ENCODE assay signal across 18 cellular contexts in the genomic region with DNA sequence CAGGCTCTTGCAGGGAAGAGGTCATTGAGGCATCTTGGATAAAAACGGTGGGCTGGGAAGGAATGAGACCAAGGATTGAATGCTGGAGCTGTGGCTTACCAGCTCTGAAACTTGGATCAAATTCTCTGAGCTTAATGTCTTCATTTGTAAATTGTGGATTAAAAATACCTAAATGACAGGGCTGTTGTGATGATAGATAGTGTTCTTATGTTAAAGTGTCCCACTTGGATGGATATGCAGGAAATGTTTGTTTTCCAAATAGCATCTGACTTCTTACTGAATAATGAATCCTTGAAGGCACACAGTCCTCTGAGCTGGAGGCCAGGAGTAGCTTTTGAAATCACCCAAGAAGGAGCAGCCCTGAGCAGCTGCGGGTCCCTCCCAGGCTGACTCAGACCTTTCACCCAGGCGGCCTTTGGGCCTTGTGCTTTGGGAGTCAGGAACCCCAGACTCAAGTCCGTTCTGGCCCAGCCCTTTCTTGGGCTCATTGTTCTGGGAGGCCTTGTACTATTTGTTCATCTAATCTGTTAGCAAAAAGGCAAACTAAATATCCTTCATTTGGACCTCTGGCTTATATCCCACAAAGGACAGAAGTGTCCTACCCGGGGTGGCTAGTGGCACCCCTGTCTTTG.
DNase-seq lines count a peak whose midpoint lies in the region; ATAC-seq and TF ChIP-seq lines count a peak whose summit lies in the region.
"Had no signal": no experiment of that assay in that cellular context is flagged by ENCODE, and none has a peak within 500 bp of the region (broad histone marks: within the 10 kb centered on the region; RNA-seq: fewer than 3 reads in every experiment).

No MANE protein-coding gene starts in this region.

- H3K36me3 ChIP-seq in GM23338 (ENCODE audit: insufficient read depth) (no peaks in the 10 kb centered on the region), body of pancreas (replicated peaks in 1 of 2; ENCODE audit: insufficient read depth in 1 of 2, low read depth in 2 of 2) (no peaks in the 10 kb centered on the region), psoas muscle (ENCODE audit: insufficient read depth in 1 of 2, low read depth in 1 of 2) (no peaks in the 10 kb centered on the region)

- intact Hi-C loops in body of pancreas (cut with DNase I), result loop anchor here (10.0 kb wide), 1 partner anchor 178 kb away; no protein-coding TSS in a partner anchor
- intact Hi-C loops in right cardiac atrium (cut with DNase I), result loop anchor here (5.0 to 10.0 kb wide), 3 partner anchors 166 to 171 kb away; a partner anchor contains a TSS
- intact Hi-C loops in psoas muscle (cut with DNase I), result loop anchor here in 1 of 2 donors (10.0 kb wide), 1 partner anchor 568 kb away; no protein-coding TSS in a partner anchor

- no peak overlapping the region for H3K27ac Mint-ChIP-seq in GM23338
- H3K27ac Mint-ChIP-seq: activated T-helper 2 cell treated with anti-CD3 and anti-CD28 coated beads, Interferon-gamma antibody, Interleukin-2, Interleukin-4, amounts not matched to agents 10 μg/mL and 5 μg/mL and 100 μg/mL, durations not matched to agents 14 hours and 24 hours and 36 hours; T-helper 1 cell treated with Interleukin-12 subunit alpha and Interleukin-12 subunit beta and Interleukin-4 antibody, amounts not matched to agents 30 μg/mL and 1 μg/mL, for 36 hours had no signal

- H3K27ac ChIP-seq in GM23338 (ENCODE audit: low read depth), result no peak overlapping the region
- peak overlapping the region; percentile 62 to 78 (median 73) for H3K27ac ChIP-seq in body of pancreas
- H3K27ac ChIP-seq in right cardiac atrium (ENCODE audit: low read length), result no peak overlapping the region
- no peak overlapping the region for H3K27ac ChIP-seq in psoas muscle
- H3K27ac ChIP-seq: KMS-11 had no signal

- H3K36me3 Mint-ChIP-seq in GM23338 (ENCODE audit: low read depth), result no peaks in the 10 kb centered on the region

- DNase-seq in GM23338 (ENCODE audit: low spot score) (no peak), body of pancreas (peak; percentile 55 to 70 (median 63)), right cardiac atrium (peak in 2 of 3 donors; percentile 51 to 59), psoas muscle (peak; percentile 27 to 54), foreskin fibroblast (no peak), NCI-H2081 treated with DMSO at 0.1 percent for 48 hours (lab: John Stamatoyannopoulos, UW) (no peak), DMS 273 (lab: John Stamatoyannopoulos, UW; ENCODE audit: unreplicated experiment) (no peak)
- DNase-seq: activated CD4-positive, CD25-positive, alpha-beta regulatory T cell; anterior cingulate cortex; Calu3; GF-D8; NCI-H1417; SHP77 had no signal

- no peak overlapping the region; the same call in 1 of the 2 replicates for H3K4me2 ChIP-seq in GM23338
- H3K4me2 ChIP-seq: KMS-11 had no signal

- no peak for TF ChIP-seq CTCF in GM23338 (conservative IDR thresholded peaks at IDR 0.05; ENCODE audit: low read depth in 2 of 2)
- no peak for TF ChIP-seq CTCF in body of pancreas (IDR thresholded peaks at IDR 0.05)
- TF ChIP-seq CTCF in psoas muscle (IDR thresholded peaks at IDR 0.05), result no peak
- no peak for TF ChIP-seq CTCF in foreskin fibroblast (IDR thresholded peaks at IDR 0.05; ENCODE audit: low read depth, low read length)

- H3K4me3 ChIP-seq in GM23338 (no peak overlapping the region), body of pancreas (no peak overlapping the region), right cardiac atrium (ENCODE audit: low read length) (no peak overlapping the region), psoas muscle (no peak overlapping the region), foreskin fibroblast (ENCODE audit: low read depth in 1 of 2, low read length in 2 of 2) (no peak overlapping the region)

- TF ChIP-seq POLR2A in body of pancreas (IDR thresholded peaks at IDR 0.05), result no peak

- ATAC-seq in GM23338 (no peak), body of pancreas (peak; percentile 52), right cardiac atrium (peak; percentile 23 to 60), psoas muscle (no peak), GM21786 (IDR thresholded peaks at IDR 0.05; ENCODE audit: unreplicated experiment) (no peak)

- peaks cover 4% of the 10 kb centered on the region for H3K4me1 ChIP-seq in GM23338 (ENCODE audit: insufficient read depth)
- peaks cover 50% of the 10 kb centered on the region for H3K4me1 ChIP-seq in body of pancreas
- H3K4me1 ChIP-seq in right cardiac atrium (ENCODE audit: control insufficient read depth, insufficient read depth, low read length), result peaks cover under 1% of the 10 kb centered on the region
- no peaks in the 10 kb centered on the region for H3K4me1 ChIP-seq in psoas muscle

- peak overlapping the region; percentile 81; the same call in 1 of the 2 replicates for H2AFZ ChIP-seq in GM23338

- H3K4me3 Mint-ChIP-seq in GM23338, result no peak overlapping the region
- H3K4me3 Mint-ChIP-seq: neural crest cell; T-helper 1 cell treated with Interleukin-12 subunit alpha and Interleukin-12 subunit beta and Interleukin-4 antibody, amounts not matched to agents 30 μg/mL and 1 μg/mL, for 36 hours had no signal

- no peaks in the 10 kb centered on the region for H4K20me1 ChIP-seq in GM23338 (replicated peaks; ENCODE audit: insufficient read depth)

- H3K9me3 Mint-ChIP-seq in GM23338, result no peaks in the 10 kb centered on the region
- H3K9me3 Mint-ChIP-seq: activated T-helper 2 cell treated with anti-CD3 and anti-CD28 coated beads, Interferon-gamma antibody, Interleukin-2, Interleukin-4, amounts not matched to agents 10 μg/mL and 5 μg/mL and 100 μg/mL, durations not matched to agents 14 hours and 24 hours and 36 hours; neural crest cell; T-helper 1 cell treated with Interleukin-12 subunit alpha and Interleukin-12 subunit beta and Interleukin-4 antibody, amounts not matched to agents 30 μg/mL and 1 μg/mL, for 36 hours had no signal

- peaks cover 11% of the 10 kb centered on the region for H3K27me3 Mint-ChIP-seq in GM23338 (ENCODE audit: insufficient read depth, low read depth, poor library complexity)

- H3K79me2 ChIP-seq in GM23338 (replicated peaks; ENCODE audit: insufficient read depth), result no peaks in the 10 kb centered on the region

- H3K9me3 ChIP-seq in body of pancreas, result no peaks in the 10 kb centered on the region
- no peaks in the 10 kb centered on the region for H3K9me3 ChIP-seq in right cardiac atrium (ENCODE audit: control insufficient read depth, low read length)
- no peaks in the 10 kb centered on the region for H3K9me3 ChIP-seq in psoas muscle

- H3K4me1 Mint-ChIP-seq in GM23338, result peaks cover 16% of the 10 kb centered on the region

- WGBS in body of pancreas, 2 donors, result 15 to 23% methylated on average over 5 of the region's 5 CpGs
- WGBS in right cardiac atrium, result 56% methylated on average over 5 of the region's 5 CpGs
- whole genome bisulfite sequencing in psoas muscle, 3 donors, result 67 to 74% (median 72%) methylated on average over 5 of the region's 5 CpGs

- no peaks in the 10 kb centered on the region for H3F3A ChIP-seq in GM23338 (replicated peaks; ENCODE audit: low read depth)

- H3K27me3 ChIP-seq in GM23338 (ENCODE audit: insufficient read depth), result peaks cover 11% of the 10 kb centered on the region
- H3K27me3 ChIP-seq in body of pancreas, result no peaks in the 10 kb centered on the region
- H3K27me3 ChIP-seq in right cardiac atrium (ENCODE audit: control insufficient read depth, insufficient read depth), result no peaks in the 10 kb centered on the region
- peaks cover 0 to 2% (median 0%) of the 10 kb centered on the region in 3 donors for H3K27me3 ChIP-seq in psoas muscle (ENCODE audit: insufficient read depth in 3 of 3, low read length in 2 of 3)

- H3K9me2 ChIP-seq in GM23338 (ENCODE audit: insufficient read depth), result no peaks in the 10 kb centered on the region

TF ChIP-seq in GM23338, 12 proteins besides CTCF, POLR2A, EP300 and RAD21 (continues in another document):
- TF ChIP-seq POLR2AphosphoS5 (IDR thresholded peaks at IDR 0.05; ENCODE audit: low read depth) (no peak), NANOG (IDR thresholded peaks at IDR 0.05; ENCODE audit: borderline replicate concordance) (no peak)
- TF ChIP-seq, protein P1, sequence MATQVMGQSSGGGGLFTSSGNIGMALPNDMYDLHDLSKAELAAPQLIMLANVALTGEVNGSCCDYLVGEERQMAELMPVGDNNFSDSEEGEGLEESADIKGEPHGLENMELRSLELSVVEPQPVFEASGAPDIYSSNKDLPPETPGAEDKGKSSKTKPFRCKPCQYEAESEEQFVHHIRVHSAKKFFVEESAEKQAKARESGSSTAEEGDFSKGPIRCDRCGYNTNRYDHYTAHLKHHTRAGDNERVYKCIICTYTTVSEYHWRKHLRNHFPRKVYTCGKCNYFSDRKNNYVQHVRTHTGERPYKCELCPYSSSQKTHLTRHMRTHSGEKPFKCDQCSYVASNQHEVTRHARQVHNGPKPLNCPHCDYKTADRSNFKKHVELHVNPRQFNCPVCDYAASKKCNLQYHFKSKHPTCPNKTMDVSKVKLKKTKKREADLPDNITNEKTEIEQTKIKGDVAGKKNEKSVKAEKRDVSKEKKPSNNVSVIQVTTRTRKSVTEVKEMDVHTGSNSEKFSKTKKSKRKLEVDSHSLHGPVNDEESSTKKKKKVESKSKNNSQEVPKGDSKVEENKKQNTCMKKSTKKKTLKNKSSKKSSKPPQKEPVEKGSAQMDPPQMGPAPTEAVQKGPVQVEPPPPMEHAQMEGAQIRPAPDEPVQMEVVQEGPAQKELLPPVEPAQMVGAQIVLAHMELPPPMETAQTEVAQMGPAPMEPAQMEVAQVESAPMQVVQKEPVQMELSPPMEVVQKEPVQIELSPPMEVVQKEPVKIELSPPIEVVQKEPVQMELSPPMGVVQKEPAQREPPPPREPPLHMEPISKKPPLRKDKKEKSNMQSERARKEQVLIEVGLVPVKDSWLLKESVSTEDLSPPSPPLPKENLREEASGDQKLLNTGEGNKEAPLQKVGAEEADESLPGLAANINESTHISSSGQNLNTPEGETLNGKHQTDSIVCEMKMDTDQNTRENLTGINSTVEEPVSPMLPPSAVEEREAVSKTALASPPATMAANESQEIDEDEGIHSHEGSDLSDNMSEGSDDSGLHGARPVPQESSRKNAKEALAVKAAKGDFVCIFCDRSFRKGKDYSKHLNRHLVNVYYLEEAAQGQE (IDR thresholded peaks at IDR 0.05; ENCODE audit: unreplicated experiment), result no peak
- TF ChIP-seq, protein P2, sequence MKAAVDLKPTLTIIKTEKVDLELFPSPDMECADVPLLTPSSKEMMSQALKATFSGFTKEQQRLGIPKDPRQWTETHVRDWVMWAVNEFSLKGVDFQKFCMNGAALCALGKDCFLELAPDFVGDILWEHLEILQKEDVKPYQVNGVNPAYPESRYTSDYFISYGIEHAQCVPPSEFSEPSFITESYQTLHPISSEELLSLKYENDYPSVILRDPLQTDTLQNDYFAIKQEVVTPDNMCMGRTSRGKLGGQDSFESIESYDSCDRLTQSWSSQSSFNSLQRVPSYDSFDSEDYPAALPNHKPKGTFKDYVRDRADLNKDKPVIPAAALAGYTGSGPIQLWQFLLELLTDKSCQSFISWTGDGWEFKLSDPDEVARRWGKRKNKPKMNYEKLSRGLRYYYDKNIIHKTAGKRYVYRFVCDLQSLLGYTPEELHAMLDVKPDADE (IDR thresholded peaks at IDR 0.05), result no peak

Comparison
In these comparisons a context has a peak if more than half of its experiments do, and no peak if none do; other contexts are left out.
1. ATAC-seq: peak in body of pancreas (single experiment) and right cardiac atrium (2 of 2); none in GM23338 (single experiment), psoas muscle (0 of 4) and GM21786 (single experiment).
2. DNase-seq: peak in body of pancreas (4 of 4), right cardiac atrium (2 of 3) and psoas muscle (2 of 2); none in GM23338 (single experiment), foreskin fibroblast (0 of 2), NCI-H2081 treated with DMSO at 0.1 percent for 48 hours (single experiment) and DMS 273 (single experiment).
3. H3K27ac ChIP-seq: peak in body of pancreas (4 of 4); none in GM23338 (single experiment), right cardiac atrium (single experiment) and psoas muscle (single experiment).